Comparison of ENCODE assay signal across 1 cellular context in genomic region chr20:33489495-33490022, GRCh38.
TF ChIP-seq lines count a peak whose summit lies in the region.

No MANE protein-coding gene starts in this region.

TF ChIP-seq in neural cell, 6 proteins besides CTCF, POLR2A, EP300 and RAD21 (continued from another document):
- TF ChIP-seq EZH2 (IDR thresholded peaks at IDR 0.05; ENCODE audit: borderline replicate concordance, insufficient read depth, low read length, poor library complexity, severe bottlenecking), result no peak
